In genomic region chr17:44556114-44556853, GRCh38 we compare ENCODE assay signal across 8 cellular contexts. TPM values are rescaled to one million over a fixed set of nuclear protein-coding genes. Genes with fewer than 3 reads are reported as not detected.
DNase-seq lines count a peak whose midpoint lies in the region; ATAC-seq and TF ChIP-seq lines count a peak whose summit lies in the region.

No MANE protein-coding gene starts in this region.

- H3K9me3 Mint-ChIP-seq in mesothelial cell of epicardium, result no peaks in the 10 kb centered on the region

- H3K27ac ChIP-seq in upper lobe of left lung, result peak overlapping the region; percentile 81 to 87 (median 84)

- H3K36me3 Mint-ChIP-seq in T-helper 17 cell (ENCODE audit: low read depth), result peaks cover 16% of the 10 kb centered on the region
- peaks cover 3% of the 10 kb centered on the region for H3K36me3 Mint-ChIP-seq in mesothelial cell of epicardium

- TF ChIP-seq CTCF in Loucy (conservative IDR thresholded peaks at IDR 0.05; ENCODE audit: low read length) (no peak), epithelial cell of esophagus (IDR thresholded peaks at IDR 0.05; ENCODE audit: insufficient read depth, low read depth, low read length, missing control alignments) (no peak), mesothelial cell of epicardium (IDR thresholded peaks at IDR 0.05; ENCODE audit: unreplicated experiment) (no peak), upper lobe of left lung (IDR thresholded peaks at IDR 0.05) (no peak)

- peaks cover 4% of the 10 kb centered on the region for H4K20me1 ChIP-seq in Loucy (ENCODE audit: insufficient read depth, low read length, poor library complexity, severe bottlenecking)

- DNase-seq in NCI-H510A (lab: John Stamatoyannopoulos, UW), result peak; percentile 9
- DNase-seq in NCI-H510A treated with DMSO at 0.1 percent for 48 hours (lab: John Stamatoyannopoulos, UW), result no peak
- DNase-seq in T-helper 17 cell, result no peak
- DNase-seq in epithelial cell of esophagus (ENCODE audit: low read depth), result peak; percentile 47
- DNase-seq in mesothelial cell of epicardium (ENCODE audit: low spot score in 2 of 2, unreplicated experiment in 2 of 2), result no peak
- peak in 1 of 2 donors; percentile 36 for DNase-seq in upper lobe of left lung

- H3K9me3 ChIP-seq in Loucy (ENCODE audit: insufficient read depth, low read depth, low read length) (no peaks in the 10 kb centered on the region), T-helper 17 cell (ENCODE audit: control insufficient read depth, low read length, poor library complexity, severe bottlenecking) (no peaks in the 10 kb centered on the region), upper lobe of left lung (no peaks in the 10 kb centered on the region)

- H3K9ac ChIP-seq in Loucy (ENCODE audit: low read depth, low read length, poor library complexity, severe bottlenecking), result peak overlapping the region; percentile 91

- H3K9me2 ChIP-seq in Loucy (replicated peaks; ENCODE audit: low read depth, low read length), result no peaks in the 10 kb centered on the region

- H3K27me3 Mint-ChIP-seq in T-helper 17 cell (peaks cover 72% of the 10 kb centered on the region), mesothelial cell of epicardium (ENCODE audit: low read depth) (no peaks in the 10 kb centered on the region)

- H3K27me3 ChIP-seq in Loucy (ENCODE audit: insufficient read depth, low read length, poor library complexity, severe bottlenecking) (no peaks in the 10 kb centered on the region), upper lobe of left lung (peaks cover 0 to 21% (median 8%) of the 10 kb centered on the region in 4 donors)

- H3K4me3 Mint-ChIP-seq in T-helper 17 cell (peak overlapping the region; percentile 93), mesothelial cell of epicardium (peak overlapping the region; percentile 84)

- no peaks in the 10 kb centered on the region for H3F3A ChIP-seq in Loucy (ENCODE audit: low read depth)

- no peak for TF ChIP-seq EP300 in upper lobe of left lung (IDR thresholded peaks at IDR 0.05)

- ATAC-seq in T-helper 17 cell (peak; percentile 57), upper lobe of left lung (ENCODE audit: low FRiP score in 2 of 2) (peak in 1 of 2 donors; percentile 78), GM21576 (IDR thresholded peaks at IDR 0.05; ENCODE audit: unreplicated experiment) (no peak)

- peak overlapping the region; percentile 80 for H3K27ac Mint-ChIP-seq in T-helper 17 cell
- peak overlapping the region; percentile 99 for H3K27ac Mint-ChIP-seq in mesothelial cell of epicardium

- peaks cover 30% of the 10 kb centered on the region for H3K79me2 ChIP-seq in Loucy (ENCODE audit: insufficient read depth, low read length)

- H3K4me1 Mint-ChIP-seq in T-helper 17 cell (peaks cover 15% of the 10 kb centered on the region), mesothelial cell of epicardium (peaks cover 56% of the 10 kb centered on the region)

- 3% methylated on average over 27 to 28 of the region's 28 CpGs for whole genome bisulfite sequencing in upper lobe of left lung, 2 donors

- H3K4me3 ChIP-seq in Loucy (ENCODE audit: low read length, poor library complexity, severe bottlenecking), result peak overlapping the region; percentile 80
- H3K4me3 ChIP-seq in epithelial cell of esophagus (ENCODE audit: low read length), result peak overlapping the region; percentile 75
- H3K4me3 ChIP-seq in upper lobe of left lung, result peak overlapping the region; percentile 59 to 80 (median 70)

- TF ChIP-seq POLR2A in upper lobe of left lung (IDR thresholded peaks at IDR 0.05), result no peak

- peak overlapping the region; percentile 73 for H3K4me2 ChIP-seq in Loucy (ENCODE audit: low read depth, low read length, poor library complexity, severe bottlenecking)

- H3K36me3 ChIP-seq in Loucy (ENCODE audit: insufficient read depth, low read length) (no peaks in the 10 kb centered on the region), upper lobe of left lung (no peaks in the 10 kb centered on the region)

- H3K4me1 ChIP-seq in Loucy (ENCODE audit: insufficient read depth, low read length, poor library complexity, severe bottlenecking), result peaks cover 38% of the 10 kb centered on the region
- H3K4me1 ChIP-seq in upper lobe of left lung, result peaks cover 25 to 44% (median 28%) of the 10 kb centered on the region in 4 donors

- peak overlapping the region; percentile 91 for H2AFZ ChIP-seq in Loucy (ENCODE audit: low read length)

RNA-seq across cellular contexts. Expression of gene FZD2, which starts 1.0 kb away (rescaled TPM):
- total RNA-seq in T-helper 17 cell, result under 1 TPM in 1 of 2 donors, not detected in 1; 0.22 TPM
- total RNA-seq in mesothelial cell of epicardium, result 82.1 to 88.3 TPM (median 84.4 TPM) in 3 replicates
- total RNA-seq in upper lobe of left lung, result 10 to 100 TPM in 2 of 6 donors, 1 to 10 TPM in 4; 4.2 to 12.9 (median 7.5) TPM

RNA-seq across cellular contexts. Expression of gene GPATCH8, which starts 53.1 kb away (rescaled TPM):
- total RNA-seq in T-helper 17 cell, result 10 to 100 TPM; 63.4 to 79.6 TPM
- 75.6 to 77.1 TPM (median 76.3 TPM) in 3 replicates for total RNA-seq in mesothelial cell of epicardium
- 10 to 100 TPM; 27.2 to 74.5 (median 44.1) TPM for total RNA-seq in upper lobe of left lung

Comparison
In these comparisons a context has a peak if more than half of its experiments do, and no peak if none do; other contexts are left out.
1. DNase-seq: peak in NCI-H510A (single experiment) and epithelial cell of esophagus (single experiment); none in NCI-H510A treated with DMSO at 0.1 percent for 48 hours (single experiment), T-helper 17 cell (0 of 3) and mesothelial cell of epicardium (0 of 2).
2. Peak in every context shown above with its lines, with median percentiles within 50 percentile points of each other: H3K4me3 ChIP-seq.